Comparison of ENCODE assay signal across 1 cellular context in genomic region chr5:54215233-54215736, GRCh38.
TF ChIP-seq lines count a peak whose summit lies in the region.

No MANE protein-coding gene starts in this region.

TF ChIP-seq in K562, 482 proteins besides CTCF, POLR2A, EP300 and RAD21 (continued from another document):
- TF ChIP-seq ZBTB33 (CRISPR knock-in tag; IDR thresholded peaks at IDR 0.05) (peak; percentile 35; the same call in 1 of the 2 replicates), C11orf30 (IDR thresholded peaks at IDR 0.05; ENCODE audit: low read depth) (no peak), NFYB (IDR thresholded peaks at IDR 0.05; ENCODE audit: extremely low read depth, insufficient read length) (no peak), ZZZ3 (IDR thresholded peaks at IDR 0.05) (no peak)
